26 cellular contexts compared by ENCODE assay signal in genomic region chr6:18221288-18221615, GRCh38. TPM values are rescaled to one million over a fixed set of nuclear protein-coding genes. Genes with fewer than 3 reads are reported as not detected.
DNase-seq lines count a peak whose midpoint lies in the region; ATAC-seq and TF ChIP-seq lines count a peak whose summit lies in the region.
"Had no signal": no experiment of that assay in that cellular context is flagged by ENCODE, and none has a peak within 500 bp of the region (broad histone marks: within the 10 kb centered on the region; RNA-seq: fewer than 3 reads in every experiment).

No MANE protein-coding gene starts in this region.

- peaks cover 45% of the 10 kb centered on the region for H3K36me3 ChIP-seq in DND-41 (ENCODE audit: insufficient read depth, low read length)

- H3K79me2 ChIP-seq in DND-41 (ENCODE audit: insufficient read depth, low read length): 0 out of 2 replicates have a peak, but pooled peaks cover under 1% of the 10 kb centered on the region

- ATAC-seq in DND-41 (ENCODE audit: insufficient read depth, low read depth): 0 out of 3 replicates have a peak, but pooled peaks have one; percentile 34
- ATAC-seq in memory B cell (ENCODE audit: low read depth): no peak
- no peak for ATAC-seq in GM18868 (IDR thresholded peaks at IDR 0.05; ENCODE audit: unreplicated experiment)
- ATAC-seq: left ventricle myocardium superior, PC-3 had no signal

- H3K27me3 ChIP-seq in DND-41 (ENCODE audit: insufficient read depth, low read length, poor library complexity): no peaks in the 10 kb centered on the region
- H3K27me3 ChIP-seq: heart left ventricle had no signal

- H3K4me3 ChIP-seq in DND-41 (ENCODE audit: low read depth in 1 of 2, low read length in 2 of 2): no peak overlapping the region
- H3K4me3 ChIP-seq: heart left ventricle had no signal

- no peak overlapping the region for H2AFZ ChIP-seq in DND-41 (ENCODE audit: low read depth, low read length)

- H3K4me2 ChIP-seq in DND-41 (ENCODE audit: insufficient read depth, low read length): no peak overlapping the region
- H3K4me2 ChIP-seq: KMS-11 had no signal

- no peaks in the 10 kb centered on the region for H3K9me3 Mint-ChIP-seq in activated CD4-positive, alpha-beta T cell treated with anti-CD3 and anti-CD28 coated beads, Interleukin-2, amount 10 ng/mL, durations not matched to agents 7 days and 5 days
- H3K9me3 Mint-ChIP-seq in activated naive CD8-positive, alpha-beta T cell (ENCODE audit: low read depth): no peaks in the 10 kb centered on the region
- no peaks in the 10 kb centered on the region for H3K9me3 Mint-ChIP-seq in memory B cell
- H3K9me3 Mint-ChIP-seq in activated CD4-positive, alpha-beta T cell treated with anti-CD3 and anti-CD28 coated beads, Interleukin-2, amount 10 ng/mL, durations not matched to agents 24 days and 14 days: no peaks in the 10 kb centered on the region
- H3K9me3 Mint-ChIP-seq: activated CD4-positive, alpha-beta memory T cell treated with anti-CD3 and anti-CD28 coated beads, Interleukin-2, amount 10 ng/mL, durations not matched to agents 7 days and 5 days; activated T-helper 2 cell treated with anti-CD3 and anti-CD28 coated beads, Interferon-gamma antibody, Interleukin-2, Interleukin-4, amounts not matched to agents 10 μg/mL and 5 μg/mL and 100 μg/mL, durations not matched to agents 14 hours and 24 hours and 36 hours had no signal

- H3K9me3 ChIP-seq in DND-41 (ENCODE audit: insufficient read depth, low read length, severe bottlenecking): no peaks in the 10 kb centered on the region
- H3K9me3 ChIP-seq: heart left ventricle had no signal

- peak overlapping the region; percentile 2 for H3K27ac Mint-ChIP-seq in activated CD4-positive, alpha-beta T cell treated with anti-CD3 and anti-CD28 coated beads, Interleukin-2, amount 10 ng/mL, durations not matched to agents 7 days and 5 days
- H3K27ac Mint-ChIP-seq in activated naive CD8-positive, alpha-beta T cell: peak overlapping the region; percentile 28
- peak overlapping the region; percentile 42 for H3K27ac Mint-ChIP-seq in memory B cell
- no peak overlapping the region for H3K27ac Mint-ChIP-seq in activated CD4-positive, alpha-beta T cell treated with anti-CD3 and anti-CD28 coated beads, Interleukin-2, amount 10 ng/mL, durations not matched to agents 24 days and 14 days
- H3K27ac Mint-ChIP-seq: activated CD4-positive, alpha-beta memory T cell treated with anti-CD3 and anti-CD28 coated beads, Interleukin-2, amount 10 ng/mL, durations not matched to agents 7 days and 5 days had no signal

- peaks cover 11% of the 10 kb centered on the region; the same call in 1 of the 2 replicates for H4K20me1 ChIP-seq in DND-41 (ENCODE audit: insufficient read depth, low read length)

- H3K9ac ChIP-seq in DND-41 (ENCODE audit: low read depth, low read length): no peak overlapping the region
- H3K9ac ChIP-seq: KMS-11 had no signal

- CTCF ChIA-PET in activated CD4-positive, alpha-beta T cell treated with anti-CD3 and anti-CD28 coated beads, Interleukin-2, amount 10 ng/mL, durations not matched to agents 7 days and 5 days (lab: Charles Lee): no interaction called here

- H3K27ac ChIP-seq in DND-41 (ENCODE audit: low read length): no peak overlapping the region
- H3K27ac ChIP-seq: heart left ventricle, KMS-11 had no signal

- H3K4me1 ChIP-seq in DND-41 (ENCODE audit: insufficient read depth, low read length): no peaks in the 10 kb centered on the region

- intact Hi-C loops in activated CD4-positive, alpha-beta T cell treated with anti-CD3 and anti-CD28 coated beads, Interleukin-2, amount 10 ng/mL, durations not matched to agents 24 days and 14 days (cut with micrococcal nuclease): no loop called here

- H3K27me3 Mint-ChIP-seq in activated CD4-positive, alpha-beta T cell treated with anti-CD3 and anti-CD28 coated beads, Interleukin-2, amount 10 ng/mL, durations not matched to agents 7 days and 5 days: no peaks in the 10 kb centered on the region
- no peaks in the 10 kb centered on the region for H3K27me3 Mint-ChIP-seq in activated naive CD8-positive, alpha-beta T cell
- H3K27me3 Mint-ChIP-seq in memory B cell: no peaks in the 10 kb centered on the region
- no peaks in the 10 kb centered on the region for H3K27me3 Mint-ChIP-seq in activated CD4-positive, alpha-beta T cell treated with anti-CD3 and anti-CD28 coated beads, Interleukin-2, amount 10 ng/mL, durations not matched to agents 24 days and 14 days
- H3K27me3 Mint-ChIP-seq: activated CD4-positive, alpha-beta memory T cell treated with anti-CD3 and anti-CD28 coated beads, Interleukin-2, amount 10 ng/mL, durations not matched to agents 7 days and 5 days had no signal

- no peak for TF ChIP-seq CTCF in DND-41 (IDR thresholded peaks at IDR 0.05; ENCODE audit: borderline replicate concordance, extremely low read depth, low read length, poor library complexity, severe bottlenecking)

- H3K4me1 Mint-ChIP-seq in activated CD4-positive, alpha-beta T cell treated with anti-CD3 and anti-CD28 coated beads, Interleukin-2, amount 10 ng/mL, durations not matched to agents 7 days and 5 days: no peaks in the 10 kb centered on the region
- no peaks in the 10 kb centered on the region for H3K4me1 Mint-ChIP-seq in activated naive CD8-positive, alpha-beta T cell (ENCODE audit: low read depth)
- peaks cover 7% of the 10 kb centered on the region for H3K4me1 Mint-ChIP-seq in memory B cell
- H3K4me1 Mint-ChIP-seq in activated CD4-positive, alpha-beta T cell treated with anti-CD3 and anti-CD28 coated beads, Interleukin-2, amount 10 ng/mL, durations not matched to agents 24 days and 14 days: peaks cover 2% of the 10 kb centered on the region

- H3K4me3 Mint-ChIP-seq in activated CD4-positive, alpha-beta T cell treated with anti-CD3 and anti-CD28 coated beads, Interleukin-2, amount 10 ng/mL, durations not matched to agents 7 days and 5 days: no peak overlapping the region
- H3K4me3 Mint-ChIP-seq in activated naive CD8-positive, alpha-beta T cell: no peak overlapping the region
- H3K4me3 Mint-ChIP-seq in memory B cell: no peak overlapping the region
- no peak overlapping the region for H3K4me3 Mint-ChIP-seq in activated CD4-positive, alpha-beta T cell treated with anti-CD3 and anti-CD28 coated beads, Interleukin-2, amount 10 ng/mL, durations not matched to agents 24 days and 14 days
- H3K4me3 Mint-ChIP-seq: activated CD4-positive, alpha-beta memory T cell treated with anti-CD3 and anti-CD28 coated beads, Interleukin-2, amount 10 ng/mL, durations not matched to agents 7 days and 5 days had no signal

- no peak for DNase-seq in activated CD4-positive, alpha-beta T cell treated with anti-CD3 and anti-CD28 coated beads, Interleukin-2, amount 10 ng/mL, durations not matched to agents 7 days and 5 days
- DNase-seq in activated CD4-positive, alpha-beta T cell treated with anti-CD3 and anti-CD28 coated beads for 1 hour: no peak
- DNase-seq in DND-41 (no peak), memory B cell (ENCODE audit: low spot score in 2 of 2) (no peak), HCEC 1CT (no peak)
- DNase-seq in activated CD4-positive, alpha-beta T cell treated with anti-CD3 and anti-CD28 coated beads, Interleukin-2, amount 10 ng/mL, durations not matched to agents 24 days and 14 days: no peak
- DNase-seq: 8988T; activated CD4-positive, alpha-beta memory T cell treated with anti-CD3 and anti-CD28 coated beads, Interleukin-2, amount 10 ng/mL, durations not matched to agents 7 days and 5 days; activated CD8-positive, alpha-beta memory T cell treated with anti-CD3 and anti-CD28 coated beads, Interleukin-2, amount 50 U/mL, for 4 hours; C1 segment of cervical spinal cord; central memory CD4-positive, alpha-beta T cell; cortex of kidney; foreskin melanocyte; GOT3; heart left ventricle; left ventricle myocardium superior; MM.1S; NCI-H2029 treated with DMSO at 0.1 percent for 48 hours; NCI-H524 treated with DMSO at 0.1 percent for 48 hours; NK-92 treated with Interleukin-12 subunit alpha and Interleukin-12 subunit beta, amount 100 ng/mL, for 24 hours; PC-3; stimulated activated naive CD4-positive, alpha-beta T cell had no signal

- H3K36me3 Mint-ChIP-seq in activated CD4-positive, alpha-beta T cell treated with anti-CD3 and anti-CD28 coated beads, Interleukin-2, amount 10 ng/mL, durations not matched to agents 7 days and 5 days (ENCODE audit: low read depth): peaks cover 35% of the 10 kb centered on the region
- peaks cover 25% of the 10 kb centered on the region for H3K36me3 Mint-ChIP-seq in activated naive CD8-positive, alpha-beta T cell
- H3K36me3 Mint-ChIP-seq in memory B cell: peaks cover 35% of the 10 kb centered on the region
- H3K36me3 Mint-ChIP-seq in activated CD4-positive, alpha-beta T cell treated with anti-CD3 and anti-CD28 coated beads, Interleukin-2, amount 10 ng/mL, durations not matched to agents 24 days and 14 days (ENCODE audit: low read depth): peaks cover 25% of the 10 kb centered on the region

- POLR2A ChIA-PET in activated CD4-positive, alpha-beta T cell treated with anti-CD3 and anti-CD28 coated beads, Interleukin-2, amount 10 ng/mL, durations not matched to agents 7 days and 5 days (lab: Charles Lee): no interaction called here

RNA-seq across cellular contexts. Expression of gene DEK, which starts 43.1 kb away (rescaled TPM):
- total RNA-seq in activated CD4-positive, alpha-beta T cell treated with anti-CD3 and anti-CD28 coated beads, Interleukin-2, amount 10 ng/mL, durations not matched to agents 7 days and 5 days: 100 to 1,000 TPM; 246 to 282 TPM
- 170 and 175 TPM in 2 replicates for total RNA-seq in activated CD4-positive, alpha-beta T cell treated with anti-CD3 and anti-CD28 coated beads, Interleukin-2, amount 10 ng/mL, durations not matched to agents 24 days and 14 days
